ENCODE assay signal across 9 cellular contexts in genomic region chr4:101279377-101279871, GRCh38.
A peak's percentile ranks its signal among the peaks of the same experiment; 100 is the strongest.
DNase-seq lines count a peak whose midpoint lies in the region; ATAC-seq, FAIRE-seq and TF ChIP-seq lines count a peak whose summit lies in the region.
"Had no signal": no experiment of that assay in that cellular context is flagged by ENCODE, and none has a peak within 500 bp of the region (broad histone marks: within the 10 kb centered on the region; RNA-seq: fewer than 3 reads in every experiment).

No MANE protein-coding gene starts in this region.

- peak overlapping the region; percentile 18 to 86 (median 70) for H3K4me3 Mint-ChIP-seq in naive B cell

- H3K9me3 ChIP-seq in K562 (replicated peaks; ENCODE audit: control insufficient read depth, insufficient read depth, low read depth, low read length), result no peaks in the 10 kb centered on the region
- H3K9me3 ChIP-seq: vagina had no signal

- no peaks in the 10 kb centered on the region for H4K20me1 ChIP-seq in K562 (replicated peaks; ENCODE audit: control insufficient read depth, insufficient read depth, low read length)

- ATAC-seq in K562, result no peak
- ATAC-seq in naive B cell (ENCODE audit: low read depth in 2 of 2), result peak; percentile 71 to 72

- POLR2A ChIA-PET in BJ (lab: Charles Lee), result no interaction called here
- POLR2A ChIA-PET in K562 (lab: Yijun Ruan, JAX), result no interaction called here

- intact Hi-C loops in K562 (cut with micrococcal nuclease), result no loop called here

- no peak overlapping the region for H3K9ac ChIP-seq in K562 (ENCODE audit: insufficient read depth in 1 of 2, low read depth in 2 of 2, low read length in 2 of 2)

- peaks cover 0 to 5% of the 10 kb centered on the region in 2 donors for H3K36me3 Mint-ChIP-seq in naive B cell

- H3K27me3 Mint-ChIP-seq in naive B cell, result no peaks in the 10 kb centered on the region

- CTCF ChIA-PET in BJ (lab: Yijun Ruan, JAX) (interaction anchor here (1.1 kb wide), 1 partner anchor 428 kb away, joined by 3 read pairs; no protein-coding TSS in a partner anchor), K562 (lab: Yijun Ruan, JAX; ENCODE audit: low intra/inter-chr PET ratio) (no interaction called here)

- peaks cover 0 to 1% (median 0%) of the 10 kb centered on the region in 7 donors for H3K9me3 Mint-ChIP-seq in naive B cell

- no peak overlapping the region for H3K4me2 ChIP-seq in K562 (ENCODE audit: insufficient read depth, low read length)

- DNase-seq in BJ (ENCODE audit: low read depth) (peak; percentile 96), GM20000 (ENCODE audit: low spot score) (peak; percentile 7), HT1080 (ENCODE audit: low read depth) (peak; percentile 48), K562 (ENCODE audit: extremely low read depth in 1 of 4, low spot score in 3 of 4) (peak in 1 of 4 experiments; percentile 6), naive B cell (peak; percentile 32), NCI-H1417 treated with DMSO at 0.1 percent for 48 hours (lab: John Stamatoyannopoulos, UW) (no peak), COLO829 (ENCODE audit: low spot score) (no peak), coronary artery (ENCODE audit: low spot score) (no peak)

- H3K79me2 ChIP-seq in K562 (ENCODE audit: control insufficient read depth, insufficient read depth, low read length), result no peaks in the 10 kb centered on the region

- H3K27ac ChIP-seq in K562 (ENCODE audit: extremely low read depth, low read depth, low read length), result no peak overlapping the region
- H3K27ac ChIP-seq in coronary artery, result peak overlapping the region in 1 of 2 donors; percentile 33
- H3K27ac ChIP-seq: vagina had no signal

- H3K27me3 ChIP-seq in BJ (ENCODE audit: control insufficient read depth, insufficient read depth, low read length) (no peaks in the 10 kb centered on the region), K562 (ENCODE audit: control insufficient read depth in 2 of 2, insufficient read depth in 2 of 2, low read length in 2 of 2) (no peaks in the 10 kb centered on the region)
- H3K27me3 ChIP-seq: vagina had no signal

- no peak for TF ChIP-seq RAD21 in K562 (CRISPR knock-in tag; conservative IDR thresholded peaks at IDR 0.05 in 1 of 2, IDR thresholded peaks at IDR 0.05 in 1 of 2)

- H3K4me1 Mint-ChIP-seq in naive B cell, result peaks cover 63 to 83% (median 71%) of the 10 kb centered on the region in 3 donors

- 2% methylated on average over 3 of the region's 3 CpGs for WGBS in K562 (ENCODE audit: insufficient coverage, low coverage, missing lambda C conversion rate)

- no peak for FAIRE-seq in K562 (lab: Jason Lieb, UNC)

- in situ Hi-C loops in K562 (cut with MboI), result no loop called here

- H3K4me3 ChIP-seq in BJ (ENCODE audit: low read depth, low read length) (no peak overlapping the region), K562 (no peak overlapping the region), coronary artery (no peak overlapping the region)
- H3K4me3 ChIP-seq: vagina had no signal

- H3K36me3 ChIP-seq in BJ (ENCODE audit: control insufficient read depth, insufficient read depth, low read length) (no peaks in the 10 kb centered on the region), K562 (ENCODE audit: control insufficient read depth, insufficient read depth, low read length) (no peaks in the 10 kb centered on the region)
- H3K36me3 ChIP-seq: vagina had no signal

- H3K9me1 ChIP-seq in K562 (ENCODE audit: control insufficient read depth, insufficient read depth, low read length), result no peaks in the 10 kb centered on the region

- H3K27ac Mint-ChIP-seq in naive B cell, result peak overlapping the region; percentile 33 to 89 (median 73)

- TF ChIP-seq POLR2A in K562 (conservative IDR thresholded peaks at IDR 0.05), result no peak

- BruUV-seq in K562 (replicated peaks; lab: Mats Ljungman, UMichigan), result no TSS peak

- no peak for TF ChIP-seq EP300 in K562 (IDR thresholded peaks at IDR 0.05; ENCODE audit: low read length)

- H2AFZ ChIP-seq in K562 (ENCODE audit: low read depth, low read length), result no peak overlapping the region

- H3K4me1 ChIP-seq in K562 (replicated peaks in 1 of 2; ENCODE audit: control insufficient read depth in 2 of 2, insufficient read depth in 2 of 2, low read length in 2 of 2), result no peaks in the 10 kb centered on the region

- TF ChIP-seq CTCF in BJ (IDR thresholded peaks at IDR 0.05; ENCODE audit: insufficient read depth, low read depth, low read length) (no peak), GM20000 (IDR thresholded peaks at IDR 0.05; ENCODE audit: extremely low read depth, missing control alignments) (no peak), K562 (IDR thresholded peaks at IDR 0.05 in 2 of 3, conservative IDR thresholded peaks at IDR 0.05 in 1 of 3; ENCODE audit: insufficient read depth in 2 of 3, low read depth in 1 of 3, low read length in 3 of 3) (no peak), coronary artery (IDR thresholded peaks at IDR 0.05) (no peak)

TF ChIP-seq in K562, 482 proteins besides CTCF, POLR2A, EP300 and RAD21:
- TF ChIP-seq TFAP4 (CRISPR knock-in tag; IDR thresholded peaks at IDR 0.05; ENCODE audit: borderline replicate concordance) (peak; percentile 27; the same call in 1 of the 2 replicates), MEF2A (IDR thresholded peaks at IDR 0.05; ENCODE audit: control insufficient read depth, low read depth, low read length) (no peak), CREB1 (IDR thresholded peaks at IDR 0.05) (no peak), CREB1 (CRISPR knock-in tag; IDR thresholded peaks at IDR 0.05) (peak; percentile 34; the same call in 1 of the 2 replicates), PBX2 (CRISPR knock-in tag; IDR thresholded peaks at IDR 0.05; ENCODE audit: low read depth) (no peak), PBX2 (tag; conservative IDR thresholded peaks at IDR 0.05; ENCODE audit: low read depth) (0 out of 2 replicates have a peak, but pooled peaks have one; percentile 16)

Comparison
In these comparisons a context has a peak if more than half of its experiments do, and no peak if none do; other contexts are left out.
1. DNase-seq: peak in BJ (single experiment), GM20000 (single experiment), HT1080 (single experiment) and naive B cell (single experiment); none in NCI-H1417 treated with DMSO at 0.1 percent for 48 hours (single experiment), COLO829 (single experiment) and coronary artery (single experiment).